ENCODE assay signal across 1 cellular context in genomic region chr3:120839120-120839519, GRCh38.
TF ChIP-seq lines count a peak whose summit lies in the region.

No MANE protein-coding gene starts in this region.

TF ChIP-seq in K562, 482 proteins besides CTCF, POLR2A, EP300 and RAD21 (continued from another document):
- TF ChIP-seq, protein P1, sequence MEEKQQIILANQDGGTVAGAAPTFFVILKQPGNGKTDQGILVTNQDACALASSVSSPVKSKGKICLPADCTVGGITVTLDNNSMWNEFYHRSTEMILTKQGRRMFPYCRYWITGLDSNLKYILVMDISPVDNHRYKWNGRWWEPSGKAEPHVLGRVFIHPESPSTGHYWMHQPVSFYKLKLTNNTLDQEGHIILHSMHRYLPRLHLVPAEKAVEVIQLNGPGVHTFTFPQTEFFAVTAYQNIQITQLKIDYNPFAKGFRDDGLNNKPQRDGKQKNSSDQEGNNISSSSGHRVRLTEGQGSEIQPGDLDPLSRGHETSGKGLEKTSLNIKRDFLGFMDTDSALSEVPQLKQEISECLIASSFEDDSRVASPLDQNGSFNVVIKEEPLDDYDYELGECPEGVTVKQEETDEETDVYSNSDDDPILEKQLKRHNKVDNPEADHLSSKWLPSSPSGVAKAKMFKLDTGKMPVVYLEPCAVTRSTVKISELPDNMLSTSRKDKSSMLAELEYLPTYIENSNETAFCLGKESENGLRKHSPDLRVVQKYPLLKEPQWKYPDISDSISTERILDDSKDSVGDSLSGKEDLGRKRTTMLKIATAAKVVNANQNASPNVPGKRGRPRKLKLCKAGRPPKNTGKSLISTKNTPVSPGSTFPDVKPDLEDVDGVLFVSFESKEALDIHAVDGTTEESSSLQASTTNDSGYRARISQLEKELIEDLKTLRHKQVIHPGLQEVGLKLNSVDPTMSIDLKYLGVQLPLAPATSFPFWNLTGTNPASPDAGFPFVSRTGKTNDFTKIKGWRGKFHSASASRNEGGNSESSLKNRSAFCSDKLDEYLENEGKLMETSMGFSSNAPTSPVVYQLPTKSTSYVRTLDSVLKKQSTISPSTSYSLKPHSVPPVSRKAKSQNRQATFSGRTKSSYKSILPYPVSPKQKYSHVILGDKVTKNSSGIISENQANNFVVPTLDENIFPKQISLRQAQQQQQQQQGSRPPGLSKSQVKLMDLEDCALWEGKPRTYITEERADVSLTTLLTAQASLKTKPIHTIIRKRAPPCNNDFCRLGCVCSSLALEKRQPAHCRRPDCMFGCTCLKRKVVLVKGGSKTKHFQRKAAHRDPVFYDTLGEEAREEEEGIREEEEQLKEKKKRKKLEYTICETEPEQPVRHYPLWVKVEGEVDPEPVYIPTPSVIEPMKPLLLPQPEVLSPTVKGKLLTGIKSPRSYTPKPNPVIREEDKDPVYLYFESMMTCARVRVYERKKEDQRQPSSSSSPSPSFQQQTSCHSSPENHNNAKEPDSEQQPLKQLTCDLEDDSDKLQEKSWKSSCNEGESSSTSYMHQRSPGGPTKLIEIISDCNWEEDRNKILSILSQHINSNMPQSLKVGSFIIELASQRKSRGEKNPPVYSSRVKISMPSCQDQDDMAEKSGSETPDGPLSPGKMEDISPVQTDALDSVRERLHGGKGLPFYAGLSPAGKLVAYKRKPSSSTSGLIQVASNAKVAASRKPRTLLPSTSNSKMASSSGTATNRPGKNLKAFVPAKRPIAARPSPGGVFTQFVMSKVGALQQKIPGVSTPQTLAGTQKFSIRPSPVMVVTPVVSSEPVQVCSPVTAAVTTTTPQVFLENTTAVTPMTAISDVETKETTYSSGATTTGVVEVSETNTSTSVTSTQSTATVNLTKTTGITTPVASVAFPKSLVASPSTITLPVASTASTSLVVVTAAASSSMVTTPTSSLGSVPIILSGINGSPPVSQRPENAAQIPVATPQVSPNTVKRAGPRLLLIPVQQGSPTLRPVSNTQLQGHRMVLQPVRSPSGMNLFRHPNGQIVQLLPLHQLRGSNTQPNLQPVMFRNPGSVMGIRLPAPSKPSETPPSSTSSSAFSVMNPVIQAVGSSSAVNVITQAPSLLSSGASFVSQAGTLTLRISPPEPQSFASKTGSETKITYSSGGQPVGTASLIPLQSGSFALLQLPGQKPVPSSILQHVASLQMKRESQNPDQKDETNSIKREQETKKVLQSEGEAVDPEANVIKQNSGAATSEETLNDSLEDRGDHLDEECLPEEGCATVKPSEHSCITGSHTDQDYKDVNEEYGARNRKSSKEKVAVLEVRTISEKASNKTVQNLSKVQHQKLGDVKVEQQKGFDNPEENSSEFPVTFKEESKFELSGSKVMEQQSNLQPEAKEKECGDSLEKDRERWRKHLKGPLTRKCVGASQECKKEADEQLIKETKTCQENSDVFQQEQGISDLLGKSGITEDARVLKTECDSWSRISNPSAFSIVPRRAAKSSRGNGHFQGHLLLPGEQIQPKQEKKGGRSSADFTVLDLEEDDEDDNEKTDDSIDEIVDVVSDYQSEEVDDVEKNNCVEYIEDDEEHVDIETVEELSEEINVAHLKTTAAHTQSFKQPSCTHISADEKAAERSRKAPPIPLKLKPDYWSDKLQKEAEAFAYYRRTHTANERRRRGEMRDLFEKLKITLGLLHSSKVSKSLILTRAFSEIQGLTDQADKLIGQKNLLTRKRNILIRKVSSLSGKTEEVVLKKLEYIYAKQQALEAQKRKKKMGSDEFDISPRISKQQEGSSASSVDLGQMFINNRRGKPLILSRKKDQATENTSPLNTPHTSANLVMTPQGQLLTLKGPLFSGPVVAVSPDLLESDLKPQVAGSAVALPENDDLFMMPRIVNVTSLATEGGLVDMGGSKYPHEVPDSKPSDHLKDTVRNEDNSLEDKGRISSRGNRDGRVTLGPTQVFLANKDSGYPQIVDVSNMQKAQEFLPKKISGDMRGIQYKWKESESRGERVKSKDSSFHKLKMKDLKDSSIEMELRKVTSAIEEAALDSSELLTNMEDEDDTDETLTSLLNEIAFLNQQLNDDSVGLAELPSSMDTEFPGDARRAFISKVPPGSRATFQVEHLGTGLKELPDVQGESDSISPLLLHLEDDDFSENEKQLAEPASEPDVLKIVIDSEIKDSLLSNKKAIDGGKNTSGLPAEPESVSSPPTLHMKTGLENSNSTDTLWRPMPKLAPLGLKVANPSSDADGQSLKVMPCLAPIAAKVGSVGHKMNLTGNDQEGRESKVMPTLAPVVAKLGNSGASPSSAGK (IDR thresholded peaks at IDR 0.05), result no peak
- TF ChIP-seq FOXO4 (CRISPR knock-in tag; IDR thresholded peaks at IDR 0.05), result no peak
- TF ChIP-seq MAFK (IDR thresholded peaks at IDR 0.05; ENCODE audit: low read length), result peak; percentile 92
- no peak for TF ChIP-seq RBM15 (IDR thresholded peaks at IDR 0.05; ENCODE audit: insufficient read depth, low read length)
- no peak for TF ChIP-seq ZNF175 (CRISPR knock-in tag; IDR thresholded peaks at IDR 0.05; ENCODE audit: low read depth)
- TF ChIP-seq DNMT1 (IDR thresholded peaks at IDR 0.05), result no peak
- TF ChIP-seq ZNF696 (CRISPR knock-in tag; conservative IDR thresholded peaks at IDR 0.05), result no peak
- no peak for TF ChIP-seq ZNF133 (CRISPR knock-in tag; IDR thresholded peaks at IDR 0.05)
- TF ChIP-seq ZNF316 (IDR thresholded peaks at IDR 0.05), result peak; percentile 98
- TF ChIP-seq ZNF79 (CRISPR knock-in tag; IDR thresholded peaks at IDR 0.05; ENCODE audit: low read depth), result no peak
- TF ChIP-seq MAFG (tag; conservative IDR thresholded peaks at IDR 0.05), result peak; percentile 94
- no peak for TF ChIP-seq TCF7 (IDR thresholded peaks at IDR 0.05; ENCODE audit: borderline replicate concordance)
- TF ChIP-seq PRPF4 (IDR thresholded peaks at IDR 0.05; ENCODE audit: insufficient read depth, low read depth, low read length, poor library complexity, severe bottlenecking), result no peak
- TF ChIP-seq ZNF561 (CRISPR knock-in tag; conservative IDR thresholded peaks at IDR 0.05), result no peak
- peak; percentile 71 for TF ChIP-seq BACH1 (tag; IDR thresholded peaks at IDR 0.05)
- TF ChIP-seq NFE2 (IDR thresholded peaks at IDR 0.05; ENCODE audit: low read depth), result peak; percentile 89
- TF ChIP-seq NELFE (IDR thresholded peaks at IDR 0.05; ENCODE audit: insufficient read depth, insufficient read length), result no peak
- no peak for TF ChIP-seq NR2C1 (IDR thresholded peaks at IDR 0.05)
- TF ChIP-seq NR2C1 (tag; IDR thresholded peaks at IDR 0.05), result no peak
- TF ChIP-seq SP1 (CRISPR knock-in tag; IDR thresholded peaks at IDR 0.05), result no peak
- no peak for TF ChIP-seq ZNF592 (IDR thresholded peaks at IDR 0.05)
- peak; percentile 96 for TF ChIP-seq C11orf30 (IDR thresholded peaks at IDR 0.05; ENCODE audit: low read depth)
- peak; percentile 80 for TF ChIP-seq NFE2L1 (tag; IDR thresholded peaks at IDR 0.05; ENCODE audit: borderline replicate concordance, low read depth)
- TF ChIP-seq TSC22D4 (tag; IDR thresholded peaks at IDR 0.05), result no peak
- no peak for TF ChIP-seq FOXA3 (CRISPR knock-in tag; conservative IDR thresholded peaks at IDR 0.05 in 1 of 2, IDR thresholded peaks at IDR 0.05 in 1 of 2)
- TF ChIP-seq MAFF (IDR thresholded peaks at IDR 0.05; ENCODE audit: low read length), result peak; percentile 95
- TF ChIP-seq ELF4 (CRISPR knock-in tag; IDR thresholded peaks at IDR 0.05), result no peak
- TF ChIP-seq NCOA4 (IDR thresholded peaks at IDR 0.05; ENCODE audit: partially characterized antibody), result no peak
